Comparison of ENCODE assay signal across 8 cellular contexts in genomic region chr17:81959362-81960129, GRCh38. TPM values are rescaled to one million over a fixed set of nuclear protein-coding genes. Genes with fewer than 3 reads are reported as not detected.
A peak's percentile ranks its signal among the peaks of the same experiment; 100 is the strongest.
DNase-seq lines count a peak whose midpoint lies in the region; ATAC-seq and TF ChIP-seq lines count a peak whose summit lies in the region.

No MANE protein-coding gene starts in this region.

- ATAC-seq in GM18505 (IDR thresholded peaks at IDR 0.05; ENCODE audit: unreplicated experiment) (peak; percentile 53), mucosa of descending colon (peak; percentile 93)

- H3K27me3 ChIP-seq in A673 (replicated peaks; ENCODE audit: insufficient read depth, low read depth, low read length, poor library complexity) = peaks cover 48% of the 10 kb centered on the region
- H3K27me3 ChIP-seq in effector memory CD4-positive, alpha-beta T cell (replicated peaks; ENCODE audit: control insufficient read depth, insufficient read depth, low read length, poor library complexity, severe bottlenecking) = peaks cover 35% of the 10 kb centered on the region

- TF ChIP-seq CTCF in A673 (conservative IDR thresholded peaks at IDR 0.05; ENCODE audit: low read depth, low read length) (peak; percentile 58), mucosa of descending colon (IDR thresholded peaks at IDR 0.05) (peak; percentile 93)

- no peak overlapping the region for H3K27ac Mint-ChIP-seq in activated CD4-positive, alpha-beta memory T cell treated with anti-CD3 and anti-CD28 coated beads, Interleukin-2, amount 10 ng/mL, durations not matched to agents 7 days and 5 days

- H3K4me3 ChIP-seq in A673 (ENCODE audit: low read depth, low read length, poor library complexity, severe bottlenecking) = peak overlapping the region; percentile 31
- H3K4me3 ChIP-seq in effector memory CD4-positive, alpha-beta T cell (ENCODE audit: insufficient read depth, low read depth, low read length, poor library complexity, severe bottlenecking) = peak overlapping the region; percentile 45
- no peak overlapping the region for H3K4me3 ChIP-seq in mucosa of descending colon

- intact Hi-C loops in A673 (cut with micrococcal nuclease; ENCODE audit: unreplicated experiment) (loop anchor here (5.0 kb wide), 1 partner anchor 63 kb away; the partner anchor contains the start of genes CENPX and LRRC45), mucosa of descending colon (cut with DNase I, micrococcal nuclease) (loop anchor here in 1 of 2 donors (5.0 kb wide), 1 partner anchor 58 kb away; no protein-coding TSS in a partner anchor)

- peaks cover 38% of the 10 kb centered on the region for H3K27me3 Mint-ChIP-seq in activated CD4-positive, alpha-beta memory T cell treated with anti-CD3 and anti-CD28 coated beads, Interleukin-2, amount 10 ng/mL, durations not matched to agents 7 days and 5 days

- H3K9me3 ChIP-seq in A673 (ENCODE audit: low read depth, low read length, poor library complexity, severe bottlenecking) (no peaks in the 10 kb centered on the region), mucosa of descending colon (no peaks in the 10 kb centered on the region)
- no peaks in the 10 kb centered on the region for H3K9me3 ChIP-seq in effector memory CD4-positive, alpha-beta T cell (ENCODE audit: control insufficient read depth, low read length)

- H3K4me1 ChIP-seq in A673 (ENCODE audit: insufficient read depth, low read length, poor library complexity, severe bottlenecking) (no peaks in the 10 kb centered on the region), mucosa of descending colon (ENCODE audit: low read depth) (peaks cover 22% of the 10 kb centered on the region)
- H3K4me1 ChIP-seq in effector memory CD4-positive, alpha-beta T cell (ENCODE audit: control insufficient read depth, insufficient read depth, low read length, poor library complexity, severe bottlenecking) = peaks cover 17% of the 10 kb centered on the region

- no peaks in the 10 kb centered on the region for H3K9me3 Mint-ChIP-seq in activated CD4-positive, alpha-beta memory T cell treated with anti-CD3 and anti-CD28 coated beads, Interleukin-2, amount 10 ng/mL, durations not matched to agents 7 days and 5 days

- no peaks in the 10 kb centered on the region for H3K36me3 ChIP-seq in A673 (ENCODE audit: insufficient read depth, low read length, poor library complexity, severe bottlenecking)
- no peaks in the 10 kb centered on the region for H3K36me3 ChIP-seq in effector memory CD4-positive, alpha-beta T cell (ENCODE audit: control insufficient read depth, insufficient read depth, low read length)
- no peaks in the 10 kb centered on the region for H3K36me3 ChIP-seq in mucosa of descending colon (ENCODE audit: low read depth)

- peak; percentile 65 for DNase-seq in A673 (ENCODE audit: low spot score)
- DNase-seq in NCI-H2171 treated with DMSO at 0.1 percent for 48 hours (lab: John Stamatoyannopoulos, UW) = peak; percentile 25
- DNase-seq in activated CD4-positive, alpha-beta memory T cell treated with anti-CD3 and anti-CD28 coated beads, Interleukin-2, amount 10 ng/mL, durations not matched to agents 7 days and 5 days = peak; percentile 79
- peak; percentile 71 to 77 (median 77) for DNase-seq in effector memory CD4-positive, alpha-beta T cell
- peak; percentile 73 to 86 (median 83) for DNase-seq in mucosa of descending colon
- DNase-seq in stimulated activated CD8-positive, alpha-beta memory T cell treated with anti-CD3 and anti-CD28 coated beads, Interleukin-4, amount 100 ng/mL, for 48 hours = peak; percentile 84
- no peak for DNase-seq in DMS114 treated with DMSO at 0.1 percent for 48 hours (lab: John Stamatoyannopoulos, UW; ENCODE audit: unreplicated experiment)

- TF ChIP-seq POLR2A in GM18505 (IDR thresholded peaks at IDR 0.05; ENCODE audit: borderline replicate concordance, extremely low read depth, insufficient read depth, insufficient read length) = no peak

- POLR2A ChIA-PET in A673 (lab: Charles Lee; ENCODE audit: low non-redundant PET) = interaction anchor here (0.7 kb wide), 1 partner anchor 29 kb away, joined by 6 read pairs; no protein-coding TSS in a partner anchor
- POLR2A ChIA-PET in activated CD4-positive, alpha-beta memory T cell treated with anti-CD3 and anti-CD28 coated beads, Interleukin-2, amount 10 ng/mL, durations not matched to agents 7 days and 5 days (lab: Charles Lee) = interaction anchor here (0.7 to 2.3 kb wide), 7 partner anchors 17 to 246 kb away, joined by 3 to 30 read pairs (median 3); partner anchors contain the start of genes CENPX, DCXR and LRRC45

- no peak overlapping the region for H3K27ac ChIP-seq in A673 (ENCODE audit: low read depth, low read length, poor library complexity, severe bottlenecking)
- no peak overlapping the region for H3K27ac ChIP-seq in effector memory CD4-positive, alpha-beta T cell (ENCODE audit: insufficient read depth, low read length, poor library complexity, severe bottlenecking)

- peaks cover 4% of the 10 kb centered on the region for H3K4me1 Mint-ChIP-seq in activated CD4-positive, alpha-beta memory T cell treated with anti-CD3 and anti-CD28 coated beads, Interleukin-2, amount 10 ng/mL, durations not matched to agents 7 days and 5 days

- CTCF ChIA-PET in A673 (lab: Charles Lee) = interaction anchor here (0.6 to 1.6 kb wide), 11 partner anchors 8 to 160 kb away, joined by 3 to 23 read pairs (median 3); partner anchors contain the start of genes ASPSCR1, CENPX, DCXR and LRRC45
- CTCF ChIA-PET in activated CD4-positive, alpha-beta memory T cell treated with anti-CD3 and anti-CD28 coated beads, Interleukin-2, amount 10 ng/mL, durations not matched to agents 7 days and 5 days (lab: Charles Lee) = interaction anchor here (0.7 to 2.6 kb wide), 22 partner anchors 9 to 390 kb away, joined by 3 to 73 read pairs (median 4); partner anchors contain the start of genes ASPSCR1, CENPX, DCXR and LRRC45

- H3K36me3 Mint-ChIP-seq in activated CD4-positive, alpha-beta memory T cell treated with anti-CD3 and anti-CD28 coated beads, Interleukin-2, amount 10 ng/mL, durations not matched to agents 7 days and 5 days (ENCODE audit: low read depth) = no peaks in the 10 kb centered on the region

- H3K4me3 Mint-ChIP-seq in activated CD4-positive, alpha-beta memory T cell treated with anti-CD3 and anti-CD28 coated beads, Interleukin-2, amount 10 ng/mL, durations not matched to agents 7 days and 5 days = no peak overlapping the region

- no TSS peak for BruUV-seq in A673 (replicated peaks; lab: Mats Ljungman, UMichigan)

RNA-seq across cellular contexts. Expression of gene NOTUM, which starts 1.4 kb away (rescaled TPM):
- total RNA-seq in A673 (2021) (not detected in 2 replicates), mucosa of descending colon (under 1 TPM in 1 of 3 donors, not detected in 2; 0.13 TPM)
- under 1 TPM in 1 of 2 experiments, not detected in 1; 0.15 TPM for total RNA-seq in activated CD4-positive, alpha-beta memory T cell treated with anti-CD3 and anti-CD28 coated beads, Interleukin-2, amount 10 ng/mL, durations not matched to agents 7 days and 5 days

RNA-seq across cellular contexts. Expression of gene MYADML2, which starts 12.5 kb away (rescaled TPM):
- not detected in 2 replicates for total RNA-seq in A673 (2021)
- total RNA-seq in activated CD4-positive, alpha-beta memory T cell treated with anti-CD3 and anti-CD28 coated beads, Interleukin-2, amount 10 ng/mL, durations not matched to agents 7 days and 5 days = not detected
- total RNA-seq in mucosa of descending colon = under 1 TPM in 1 of 3 donors, not detected in 2; 0.13 TPM

RNA-seq across cellular contexts. Expression of gene ASPSCR1, which starts 17.9 kb away (rescaled TPM):
- 46.2 and 52.2 TPM in 2 replicates for total RNA-seq in A673 (2021)
- 10 to 100 TPM; 25.3 to 29.9 TPM for total RNA-seq in activated CD4-positive, alpha-beta memory T cell treated with anti-CD3 and anti-CD28 coated beads, Interleukin-2, amount 10 ng/mL, durations not matched to agents 7 days and 5 days
- total RNA-seq in mucosa of descending colon = 10 to 100 TPM; 33.1 to 35.2 (median 34.5) TPM

RNA-seq across cellular contexts. Expression of gene PYCR1, which starts 22.4 kb away (rescaled TPM):
- total RNA-seq in A673 (2021) (75.5 and 108 TPM in 2 replicates), mucosa of descending colon (10 to 100 TPM; 14.7 to 35.0 (median 28.2) TPM)
- total RNA-seq in activated CD4-positive, alpha-beta memory T cell treated with anti-CD3 and anti-CD28 coated beads, Interleukin-2, amount 10 ng/mL, durations not matched to agents 7 days and 5 days = 10 to 100 TPM; 25.8 to 34.7 TPM

RNA-seq across cellular contexts. Expression of gene MAFG, which starts 32.0 kb away (rescaled TPM):
- total RNA-seq in A673 (2021) (46.7 and 49.7 TPM in 2 replicates), mucosa of descending colon (10 to 100 TPM; 17.4 to 34.0 (median 21.1) TPM)
- 10 to 100 TPM; 35.2 to 36.5 TPM for total RNA-seq in activated CD4-positive, alpha-beta memory T cell treated with anti-CD3 and anti-CD28 coated beads, Interleukin-2, amount 10 ng/mL, durations not matched to agents 7 days and 5 days
